In the genomic region with DNA sequence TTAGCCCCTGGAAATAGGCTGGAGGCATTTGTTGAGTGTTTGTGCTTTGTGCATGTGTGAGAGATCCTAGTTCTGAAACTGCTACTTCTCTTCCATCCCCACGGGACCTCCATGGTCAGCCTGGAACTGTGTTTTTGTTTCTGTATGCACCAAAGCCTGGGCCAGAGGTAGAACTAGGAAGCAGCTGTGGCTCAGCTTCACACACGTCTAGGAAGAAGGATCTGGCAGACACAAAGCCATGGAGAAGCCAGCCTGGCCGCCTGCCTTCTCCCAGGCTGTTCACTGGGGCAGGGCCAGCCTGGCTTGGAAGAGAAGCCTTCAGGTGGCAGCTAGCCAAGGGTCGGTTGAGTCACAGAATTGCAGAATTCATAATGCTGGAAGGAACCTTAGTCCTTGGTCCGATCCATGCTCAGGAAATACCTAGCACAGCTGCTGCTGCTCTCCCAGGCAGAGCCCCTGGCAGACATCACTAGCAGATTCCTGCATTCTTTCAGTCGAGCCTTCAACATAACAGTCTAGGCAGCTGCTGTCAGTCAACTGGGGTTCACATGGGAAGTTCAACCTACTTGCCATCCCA, we compare ENCODE assay signal across 8 cellular contexts. TPM values are rescaled to one million over a fixed set of nuclear protein-coding genes. Genes with fewer than 3 reads are reported as not detected.
DNase-seq lines count a peak whose midpoint lies in the region; ATAC-seq, FAIRE-seq and TF ChIP-seq lines count a peak whose summit lies in the region.

No MANE protein-coding gene starts in this region.

- TF ChIP-seq EP300 in K562 (IDR thresholded peaks at IDR 0.05; ENCODE audit: low read length), result no peak

- H3K4me3 Mint-ChIP-seq in stimulated activated naive B cell treated with anti-CD40 and anti-IgM and Interleukin-4, amounts not matched to agents 10 μg/mL and 1 μg/mL and 100 μg/mL, for 72 hours, result peak overlapping the region; percentile 31 to 52

- H3K27ac Mint-ChIP-seq in stimulated activated naive B cell treated with anti-CD40 and anti-IgM and Interleukin-4, amounts not matched to agents 10 μg/mL and 1 μg/mL and 100 μg/mL, for 72 hours, result peak overlapping the region; percentile 71

- H3K36me3 ChIP-seq in K562 (ENCODE audit: control insufficient read depth, insufficient read depth, low read length) (no peaks in the 10 kb centered on the region), kidney (ENCODE audit: control insufficient read depth in 1 of 2, insufficient read depth in 2 of 2, low read length in 2 of 2) (no peaks in the 10 kb centered on the region)

- peaks cover 33 to 37% of the 10 kb centered on the region in 2 donors for H3K4me1 Mint-ChIP-seq in stimulated activated naive B cell treated with anti-CD40 and anti-IgM and Interleukin-4, amounts not matched to agents 10 μg/mL and 1 μg/mL and 100 μg/mL, for 72 hours

- 3% methylated on average over 5 of the region's 6 CpGs for WGBS in K562 (ENCODE audit: insufficient coverage, low coverage, missing lambda C conversion rate)

- intact Hi-C loops in K562 (cut with micrococcal nuclease), result no loop called here
- intact Hi-C loops in kidney (cut with DNase I), result no loop called here

- in situ Hi-C loops in K562 (cut with MboI), result no loop called here

- FAIRE-seq in K562 (lab: Jason Lieb, UNC) (no peak), kidney (lab: Jason Lieb, UNC) (no peak)

- H2AFZ ChIP-seq in K562 (ENCODE audit: low read depth, low read length), result no peak overlapping the region

- H3K9me3 Mint-ChIP-seq in stimulated activated naive B cell treated with anti-CD40 and anti-IgM and Interleukin-4, amounts not matched to agents 10 μg/mL and 1 μg/mL and 100 μg/mL, for 72 hours, result no peaks in the 10 kb centered on the region

- no peaks in the 10 kb centered on the region for H3K9me3 ChIP-seq in AG04450 (ENCODE audit: control insufficient read depth, insufficient read depth, low read length)
- H3K9me3 ChIP-seq in K562 (replicated peaks; ENCODE audit: control insufficient read depth, insufficient read depth, low read depth, low read length), result no peaks in the 10 kb centered on the region
- H3K9me3 ChIP-seq in kidney (ENCODE audit: control insufficient read depth in 1 of 2, low read length in 2 of 2), result no peaks in the 10 kb centered on the region

- TF ChIP-seq CTCF in AG04450 (IDR thresholded peaks at IDR 0.05; ENCODE audit: low read depth, low read length) (no peak), K562 (IDR thresholded peaks at IDR 0.05 in 2 of 3, conservative IDR thresholded peaks at IDR 0.05 in 1 of 3; ENCODE audit: insufficient read depth in 2 of 3, low read depth in 1 of 3, low read length in 3 of 3) (no peak), kidney (IDR thresholded peaks at IDR 0.05; ENCODE audit: borderline replicate concordance, extremely low read depth, insufficient read depth) (no peak)

- no peaks in the 10 kb centered on the region for H3K36me3 Mint-ChIP-seq in stimulated activated naive B cell treated with anti-CD40 and anti-IgM and Interleukin-4, amounts not matched to agents 10 μg/mL and 1 μg/mL and 100 μg/mL, for 72 hours

- POLR2A ChIA-PET in AG04450 (lab: Yijun Ruan, JAX) (interaction anchor here (0.6 to 1.4 kb wide), 5 partner anchors 28 to 105 kb away, joined by 3 to 7 read pairs (median 4); no protein-coding TSS in a partner anchor), K562 (lab: Yijun Ruan, JAX) (interaction anchor here (0.5 kb wide), 1 partner anchor 261 kb away, joined by 3 read pairs; no protein-coding TSS in a partner anchor)

- no peak for ATAC-seq in K562
- peak; percentile 78 to 79 for ATAC-seq in stimulated activated naive B cell treated with anti-CD40 and anti-IgM and Interleukin-4, amounts not matched to agents 10 μg/mL and 1 μg/mL and 100 μg/mL, for 72 hours (replicated peaks)
- no peak for ATAC-seq in GM21526 (IDR thresholded peaks at IDR 0.05; ENCODE audit: low FRiP score, unreplicated experiment)
- ATAC-seq in HG03565 (IDR thresholded peaks at IDR 0.05; ENCODE audit: unreplicated experiment), result no peak

- no peaks in the 10 kb centered on the region for H3K79me2 ChIP-seq in K562 (ENCODE audit: control insufficient read depth, insufficient read depth, low read length)

- no peak overlapping the region for H3K4me3 ChIP-seq in AG04450 (ENCODE audit: low read depth, low read length)
- H3K4me3 ChIP-seq in K562, result no peak overlapping the region
- H3K4me3 ChIP-seq in kidney (ENCODE audit: low read length in 2 of 2), result peak overlapping the region in 1 of 2 donors; percentile 3

- TF ChIP-seq POLR2A in K562 (conservative IDR thresholded peaks at IDR 0.05), result no peak

- H3K4me1 ChIP-seq in K562 (replicated peaks in 1 of 2; ENCODE audit: control insufficient read depth in 2 of 2, insufficient read depth in 2 of 2, low read length in 2 of 2) (no peaks in the 10 kb centered on the region), kidney (ENCODE audit: control insufficient read depth in 1 of 2, insufficient read depth in 1 of 2, low read depth in 1 of 2, low read length in 2 of 2) (peaks cover 22 to 25% of the 10 kb centered on the region in 2 donors)

- H4K20me1 ChIP-seq in K562 (replicated peaks; ENCODE audit: control insufficient read depth, insufficient read depth, low read length), result no peaks in the 10 kb centered on the region

- H3K9me1 ChIP-seq in K562 (ENCODE audit: control insufficient read depth, insufficient read depth, low read length), result no peaks in the 10 kb centered on the region

- CTCF ChIA-PET in AG04450 (lab: Charles Lee) (interaction anchor here (0.8 kb wide), 1 partner anchor 49 kb away, joined by 3 read pairs; no protein-coding TSS in a partner anchor), K562 (lab: Yijun Ruan, JAX; ENCODE audit: low intra/inter-chr PET ratio) (no interaction called here)

- H3K9ac ChIP-seq in K562 (ENCODE audit: insufficient read depth in 1 of 2, low read depth in 2 of 2, low read length in 2 of 2) (no peak overlapping the region), kidney (ENCODE audit: low read length in 2 of 2) (no peak overlapping the region)

- no peak for TF ChIP-seq RAD21 in K562 (CRISPR knock-in tag; conservative IDR thresholded peaks at IDR 0.05 in 1 of 2, IDR thresholded peaks at IDR 0.05 in 1 of 2)

- DNase-seq in AG04450 (ENCODE audit: low read depth, low spot score), result peak; percentile 99
- peak in 40 of 76 experiments; percentile 12 to 64 (median 36) for DNase-seq in HUDEP-2 (lab: John Stamatoyannopoulos, UW; ENCODE audit: unreplicated experiment in 76 of 76)
- no peak for DNase-seq in K562 (ENCODE audit: extremely low read depth in 1 of 4, low spot score in 3 of 4)
- DNase-seq in kidney, result peak; percentile 96
- peak; percentile 53 for DNase-seq in stimulated activated naive B cell treated with anti-CD40 and anti-IgM and Interleukin-4, amounts not matched to agents 10 μg/mL and 1 μg/mL and 100 μg/mL, for 72 hours
- DNase-seq in cerebellar nuclear complex (lab: John Stamatoyannopoulos, UW), result no peak

- H3K27me3 ChIP-seq in AG04450 (ENCODE audit: control insufficient read depth, insufficient read depth, low read length) (no peaks in the 10 kb centered on the region), K562 (ENCODE audit: control insufficient read depth in 2 of 2, insufficient read depth in 2 of 2, low read length in 2 of 2) (peaks cover 0 to 15% of the 10 kb centered on the region in 2 experiments; a peak in 1 of 5 replicates)

- BruUV-seq in K562 (replicated peaks; lab: Mats Ljungman, UMichigan), result no TSS peak

- H3K27ac ChIP-seq in AG04450 (ENCODE audit: low read depth, low read length) (peak overlapping the region; percentile 98), K562 (ENCODE audit: extremely low read depth, low read depth, low read length) (no peak overlapping the region), kidney (ENCODE audit: low read depth in 2 of 2, low read length in 2 of 2) (peak overlapping the region; percentile 36 to 62)

- no peaks in the 10 kb centered on the region for H3K27me3 Mint-ChIP-seq in stimulated activated naive B cell treated with anti-CD40 and anti-IgM and Interleukin-4, amounts not matched to agents 10 μg/mL and 1 μg/mL and 100 μg/mL, for 72 hours

- H3K4me2 ChIP-seq in K562 (ENCODE audit: insufficient read depth, low read length), result no peak overlapping the region

TF ChIP-seq in K562, 482 proteins besides CTCF, POLR2A, EP300 and RAD21 (continues in another document):
- TF ChIP-seq, protein P1, sequence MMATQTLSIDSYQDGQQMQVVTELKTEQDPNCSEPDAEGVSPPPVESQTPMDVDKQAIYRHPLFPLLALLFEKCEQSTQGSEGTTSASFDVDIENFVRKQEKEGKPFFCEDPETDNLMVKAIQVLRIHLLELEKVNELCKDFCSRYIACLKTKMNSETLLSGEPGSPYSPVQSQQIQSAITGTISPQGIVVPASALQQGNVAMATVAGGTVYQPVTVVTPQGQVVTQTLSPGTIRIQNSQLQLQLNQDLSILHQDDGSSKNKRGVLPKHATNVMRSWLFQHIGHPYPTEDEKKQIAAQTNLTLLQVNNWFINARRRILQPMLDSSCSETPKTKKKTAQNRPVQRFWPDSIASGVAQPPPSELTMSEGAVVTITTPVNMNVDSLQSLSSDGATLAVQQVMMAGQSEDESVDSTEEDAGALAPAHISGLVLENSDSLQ (IDR thresholded peaks at IDR 0.05), result 0 out of 2 replicates have a peak, but pooled peaks have one; percentile 23
- TF ChIP-seq ZNF146 (CRISPR knock-in tag; IDR thresholded peaks at IDR 0.05; ENCODE audit: unreplicated experiment) (no peak), TCF7L2 (IDR thresholded peaks at IDR 0.05; ENCODE audit: low read depth, low read length) (no peak), ZBTB17 (CRISPR knock-in tag; IDR thresholded peaks at IDR 0.05) (peak; percentile 95)

RNA-seq across cellular contexts. Expression of gene RIN3, which starts 27.0 kb away (rescaled TPM):
- polyA plus RNA-seq in AG04450 (2011; rRNA removed) (3.7 and 5.6 TPM in 2 replicates), K562 (2011; rRNA removed) (0.01 and 0.61 TPM in 2 replicates), K562 (2014; fragmentation: Illumina TruSeq; extraction: Trizol) (0.09 and 0.10 TPM in 2 replicates), K562 (2014; fragmentation: Nextera tagmentation; extraction: Ambion mirVana) (not detected), K562 (2014; rRNA removed) (0.03 TPM in 1 of 2 replicates, not detected in the other), kidney (ENCODE audit: insufficient read depth, low read depth, low replicate concordance) (7.1 TPM)
- polyA minus RNA-seq in AG04450 (2011; rRNA and poly(A)+ RNA removed), result 8.5 and 9.0 TPM in 2 replicates
- 0.23 TPM in 1 of 2 replicates, not detected in the other for total RNA-seq in K562 (2011; cell fraction: chromatin; rRNA removed; ENCODE audit: low replicate concordance)
- not detected in 2 replicates for total RNA-seq in K562 (2011; cell fraction: nucleolus; rRNA removed)
- total RNA-seq in K562 (2011; cell fraction: nucleoplasm; rRNA removed), result not detected in 2 replicates
- total RNA-seq in K562 (2014; rRNA removed) (not detected in 2 replicates), K562 (2014; rRNA removed; fragmentation: Illumina TruSeq; extraction: Trizol) (not detected in 2 replicates), K562 (2015; rRNA removed; fragmentation: Illumina TruSeq; extraction: Trizol) (0.07 and 0.34 TPM in 2 replicates), K562 (2021) (0.38 and 0.49 TPM in 2 replicates), kidney (30.4 TPM)
- 0.07 and 0.38 TPM in 2 replicates for polyA plus RNA-seq in K562 (2011; cell fraction: cytosol; rRNA removed)
- 0.79 TPM in 1 of 2 replicates, not detected in the other for polyA plus RNA-seq in K562 (2011; cell fraction: nucleus; rRNA removed)
- polyA plus RNA-seq in K562 (2012), result 0.17 and 0.42 TPM in 2 replicates
- polyA minus RNA-seq in K562 (2011; rRNA and poly(A)+ RNA removed), result 1.4 TPM in 1 of 2 replicates, not detected in the other
- polyA minus RNA-seq in K562 (2011; cell fraction: cytosol; rRNA and poly(A)+ RNA removed), result 2.4 TPM in 1 of 2 replicates, not detected in the other
- polyA minus RNA-seq in K562 (2011; cell fraction: nucleus; rRNA and poly(A)+ RNA removed), result 2.6 TPM in 1 of 2 replicates, not detected in the other

Comparison
In these comparisons a context has a peak if more than half of its experiments do, and no peak if none do; other contexts are left out.
1. DNase-seq: peak in AG04450 (single experiment), HUDEP-2 (40 of 76), kidney (single experiment) and stimulated activated naive B cell treated with anti-CD40 and anti-IgM and Interleukin-4, amounts not matched to agents 10 μg/mL and 1 μg/mL and 100 μg/mL, for 72 hours (single experiment); none in K562 (0 of 4) and cerebellar nuclear complex (0 of 2).
2. ATAC-seq: peak in stimulated activated naive B cell treated with anti-CD40 and anti-IgM and Interleukin-4, amounts not matched to agents 10 μg/mL and 1 μg/mL and 100 μg/mL, for 72 hours (2 of 2); none in K562 (single experiment), GM21526 (single experiment) and HG03565 (single experiment).